In the genomic region with DNA sequence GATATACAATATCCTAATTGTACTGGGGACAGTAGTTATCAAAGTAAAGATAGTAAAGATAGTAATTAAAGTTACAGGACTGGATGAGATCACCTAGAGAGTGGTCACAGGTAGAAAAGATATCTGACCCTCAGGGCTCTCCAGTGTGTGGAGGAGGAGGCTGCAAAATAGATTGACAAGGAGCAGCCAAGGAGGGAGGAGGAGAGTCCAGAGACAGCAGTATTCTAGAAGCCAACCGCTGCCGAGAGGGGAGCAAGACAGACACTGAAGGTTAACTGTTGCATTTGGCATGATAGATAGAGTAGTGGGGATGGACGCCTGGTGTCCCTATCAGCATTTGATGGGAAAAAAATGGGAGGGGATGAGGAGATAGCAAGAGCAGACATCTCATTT, we compare ENCODE assay signal across 1 cellular context.
TF ChIP-seq lines count a peak whose summit lies in the region.

No MANE protein-coding gene starts in this region.

TF ChIP-seq in H1, 55 proteins besides CTCF, POLR2A, EP300 and RAD21:
- TF ChIP-seq CREB1 (IDR thresholded peaks at IDR 0.05) = no peak
